2 cellular contexts compared by ENCODE assay signal in the genomic region with DNA sequence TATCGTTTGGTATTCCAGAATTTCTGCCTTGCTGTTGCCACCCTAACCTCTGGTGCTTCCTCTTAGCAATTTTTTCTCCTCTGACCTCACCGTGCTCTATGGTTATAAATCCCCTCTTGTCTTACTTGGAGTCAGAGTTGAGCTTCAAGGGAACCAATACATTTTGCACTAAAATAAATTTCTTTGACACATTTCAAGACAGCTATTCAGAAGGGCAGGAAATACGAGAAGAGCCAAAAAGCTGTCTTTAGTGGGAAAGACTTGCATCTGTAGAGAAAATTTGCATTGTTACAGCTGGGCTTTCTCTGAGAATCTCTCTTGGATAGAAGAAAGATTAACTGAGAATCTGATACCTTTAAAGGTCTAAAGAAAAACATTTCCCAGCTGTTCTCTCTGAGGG.
TF ChIP-seq lines count a peak whose summit lies in the region.

No MANE protein-coding gene starts in this region.

TF ChIP-seq in A549, 52 proteins besides CTCF, POLR2A, EP300 and RAD21 (continued from another document):
- TF ChIP-seq FOSL2 (IDR thresholded peaks at IDR 0.05) (no peak), FOSL2 (CRISPR knock-in tag; IDR thresholded peaks at IDR 0.05) (no peak), NR3C1 (IDR thresholded peaks at IDR 0.05) (no peak), RARB (CRISPR knock-in tag; IDR thresholded peaks at IDR 0.05) (no peak), CHD4 (IDR thresholded peaks at IDR 0.05; ENCODE audit: borderline replicate concordance) (no peak), CEBPB (IDR thresholded peaks at IDR 0.05) (no peak), SREBF2 (IDR thresholded peaks at IDR 0.05) (no peak), CHD2 (IDR thresholded peaks at IDR 0.05; ENCODE audit: low read length, partially characterized antibody) (no peak), ZC3H11A (IDR thresholded peaks at IDR 0.05) (no peak), HOXA7 (CRISPR knock-in tag; IDR thresholded peaks at IDR 0.05) (no peak), ZFP36 (IDR thresholded peaks at IDR 0.05; ENCODE audit: borderline replicate concordance, partially characterized antibody) (no peak), RCOR1 (IDR thresholded peaks at IDR 0.05; ENCODE audit: low read depth, low read length) (no peak), GATA3 (IDR thresholded peaks at IDR 0.05; ENCODE audit: borderline replicate concordance) (no peak), HEYL (CRISPR knock-in tag; IDR thresholded peaks at IDR 0.05) (no peak)
- TF ChIP-seq, protein P1, sequence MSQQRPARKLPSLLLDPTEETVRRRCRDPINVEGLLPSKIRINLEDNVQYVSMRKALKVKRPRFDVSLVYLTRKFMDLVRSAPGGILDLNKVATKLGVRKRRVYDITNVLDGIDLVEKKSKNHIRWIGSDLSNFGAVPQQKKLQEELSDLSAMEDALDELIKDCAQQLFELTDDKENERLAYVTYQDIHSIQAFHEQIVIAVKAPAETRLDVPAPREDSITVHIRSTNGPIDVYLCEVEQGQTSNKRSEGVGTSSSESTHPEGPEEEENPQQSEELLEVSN (IDR thresholded peaks at IDR 0.05; ENCODE audit: borderline replicate concordance, low read depth): no peak
- TF ChIP-seq, protein P2, sequence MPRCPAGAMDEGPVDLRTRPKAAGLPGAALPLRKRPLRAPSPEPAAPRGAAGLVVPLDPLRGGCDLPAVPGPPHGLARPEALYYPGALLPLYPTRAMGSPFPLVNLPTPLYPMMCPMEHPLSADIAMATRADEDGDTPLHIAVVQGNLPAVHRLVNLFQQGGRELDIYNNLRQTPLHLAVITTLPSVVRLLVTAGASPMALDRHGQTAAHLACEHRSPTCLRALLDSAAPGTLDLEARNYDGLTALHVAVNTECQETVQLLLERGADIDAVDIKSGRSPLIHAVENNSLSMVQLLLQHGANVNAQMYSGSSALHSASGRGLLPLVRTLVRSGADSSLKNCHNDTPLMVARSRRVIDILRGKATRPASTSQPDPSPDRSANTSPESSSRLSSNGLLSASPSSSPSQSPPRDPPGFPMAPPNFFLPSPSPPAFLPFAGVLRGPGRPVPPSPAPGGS (IDR thresholded peaks at IDR 0.05): no peak
- TF ChIP-seq, protein P3, sequence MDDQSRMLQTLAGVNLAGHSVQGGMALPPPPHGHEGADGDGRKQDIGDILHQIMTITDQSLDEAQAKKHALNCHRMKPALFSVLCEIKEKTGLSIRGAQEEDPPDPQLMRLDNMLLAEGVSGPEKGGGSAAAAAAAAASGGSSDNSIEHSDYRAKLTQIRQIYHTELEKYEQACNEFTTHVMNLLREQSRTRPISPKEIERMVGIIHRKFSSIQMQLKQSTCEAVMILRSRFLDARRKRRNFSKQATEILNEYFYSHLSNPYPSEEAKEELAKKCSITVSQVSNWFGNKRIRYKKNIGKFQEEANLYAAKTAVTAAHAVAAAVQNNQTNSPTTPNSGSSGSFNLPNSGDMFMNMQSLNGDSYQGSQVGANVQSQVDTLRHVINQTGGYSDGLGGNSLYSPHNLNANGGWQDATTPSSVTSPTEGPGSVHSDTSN (IDR thresholded peaks at IDR 0.05): no peak

TF ChIP-seq in GM12891, 5 proteins besides CTCF, POLR2A, EP300 and RAD21 (continued from another document):
- no peak for TF ChIP-seq POLR2AphosphoS5 (IDR thresholded peaks at IDR 0.05; ENCODE audit: low read depth, low read length)
TF ChIP-seq in GM12891: peak in this region for 0.
